19 cellular contexts compared by ENCODE assay signal in genomic region chr12:105480162-105480561, GRCh38.
A peak's percentile ranks its signal among the peaks of the same experiment; 100 is the strongest.
DNase-seq lines count a peak whose midpoint lies in the region; ATAC-seq and TF ChIP-seq lines count a peak whose summit lies in the region.
"Had no signal": no experiment of that assay in that cellular context is flagged by ENCODE, and none has a peak within 500 bp of the region (broad histone marks: within the 10 kb centered on the region; RNA-seq: fewer than 3 reads in every experiment).

No MANE protein-coding gene starts in this region.

- TF ChIP-seq POLR2A in ovary (IDR thresholded peaks at IDR 0.05) = no peak
- no peak for TF ChIP-seq POLR2A in heart left ventricle (IDR thresholded peaks at IDR 0.05)

- ATAC-seq in heart left ventricle = no peak
- ATAC-seq: activated CD4-positive, CD25-positive, alpha-beta regulatory T cell treated with anti-CD3 and anti-CD28 coated beads, Interleukin-2, amount 50 U/mL, for 24 hours; activated T-cell treated with anti-CD3 and anti-CD28 coated beads, Interleukin-2, amount 50 U/mL, for 72 hours; CD8-positive, alpha-beta T cell; left cardiac atrium had no signal

- H3K36me3 ChIP-seq in NT2/D1 (ENCODE audit: insufficient read depth, insufficient read length, low read length) (no peaks in the 10 kb centered on the region), ovary (no peaks in the 10 kb centered on the region), heart left ventricle (no peaks in the 10 kb centered on the region)
- H3K36me3 ChIP-seq: SJCRH30 had no signal

- no peaks in the 10 kb centered on the region for H3K27me3 ChIP-seq in NT2/D1 (ENCODE audit: insufficient read depth, insufficient read length)
- no peaks in the 10 kb centered on the region for H3K27me3 ChIP-seq in ovary
- H3K27me3 ChIP-seq in heart left ventricle = no peaks in the 10 kb centered on the region
- H3K27me3 ChIP-seq: SJCRH30 had no signal

- H3K4me3 Mint-ChIP-seq in osteocyte (ENCODE audit: unreplicated experiment) = no peak overlapping the region
- H3K4me3 Mint-ChIP-seq: activated naive CD4-positive, alpha-beta T cell treated with anti-CD3 and anti-CD28 coated beads, Interleukin-2, amount 50 U/mL, for 24 hours; activated T-cell treated with anti-CD3 and anti-CD28 coated beads, Interleukin-2, amount 50 U/mL, for 72 hours; CD8-positive, alpha-beta T cell had no signal

- TF ChIP-seq EP300 in ovary (IDR thresholded peaks at IDR 0.05) = no peak

- peaks cover 18% of the 10 kb centered on the region for H3K4me1 Mint-ChIP-seq in osteocyte (ENCODE audit: unreplicated experiment)
- H3K4me1 Mint-ChIP-seq: activated naive CD4-positive, alpha-beta T cell treated with anti-CD3 and anti-CD28 coated beads, Interleukin-2, amount 50 U/mL, for 24 hours had no signal

- H3K4me3 ChIP-seq in NT2/D1 (ENCODE audit: insufficient read length, low read depth) = no peak overlapping the region
- no peak overlapping the region for H3K4me3 ChIP-seq in fibroblast of villous mesenchyme (ENCODE audit: low read depth, low read length)
- no peak overlapping the region for H3K4me3 ChIP-seq in ovary
- no peak overlapping the region for H3K4me3 ChIP-seq in heart left ventricle
- H3K4me3 ChIP-seq: SJCRH30 had no signal

- DNase-seq in ELR (ENCODE audit: low read depth) (peak; percentile 52), NT2/D1 (ENCODE audit: low read depth, low spot score) (peak; percentile 48), fibroblast of villous mesenchyme (ENCODE audit: low read depth) (peak; percentile 50), osteocyte (ENCODE audit: extremely low spot score, unreplicated experiment) (peak; percentile 30), OCI-M2 (lab: John Stamatoyannopoulos, UW; ENCODE audit: unreplicated experiment) (no peak), ovary (no peak), heart left ventricle (no peak), amniotic stem cell (lab: John Stamatoyannopoulos, UW) (no peak)
- DNase-seq: activated CD8-positive, alpha-beta memory T cell treated with anti-CD3 and anti-CD28 coated beads for 24 hours; activated T-cell treated with anti-CD3 and anti-CD28 coated beads, Interleukin-2, amount 50 U/mL, for 72 hours; CD8-positive, alpha-beta T cell; left cardiac atrium; NCI-H1105 treated with DMSO at 0.1 percent for 48 hours; OCI-M1; SJCRH30; T-helper 2 cell had no signal

- H3K4me1 ChIP-seq in NT2/D1 (ENCODE audit: insufficient read depth, insufficient read length) (peaks cover 2% of the 10 kb centered on the region), ovary (ENCODE audit: insufficient read depth) (peaks cover 2% of the 10 kb centered on the region), heart left ventricle (peaks cover 0 to 13% (median 4%) of the 10 kb centered on the region in 12 donors)
- H3K4me1 ChIP-seq: SJCRH30 had no signal

- TF ChIP-seq CTCF in fibroblast of villous mesenchyme (IDR thresholded peaks at IDR 0.05; ENCODE audit: insufficient read depth, low read depth, low read length) (no peak), osteocyte (IDR thresholded peaks at IDR 0.05) (no peak), ovary (IDR thresholded peaks at IDR 0.05) (no peak), heart left ventricle (IDR thresholded peaks at IDR 0.05) (no peak)

- 65 to 80% (median 66%) methylated on average over 2 of the region's 2 CpGs for WGBS in ovary, 3 donors
- 67 to 90% (median 77%) methylated on average over 2 of the region's 2 CpGs for WGBS in heart left ventricle, 4 donors

- no peak overlapping the region for H3K27ac ChIP-seq in ovary
- H3K27ac ChIP-seq in heart left ventricle = no peak overlapping the region
- H3K27ac ChIP-seq: SJCRH30 had no signal

- intact Hi-C loops in ovary (cut with DNase I) = no loop called here
- intact Hi-C loops in heart left ventricle (cut with DNase I) = no loop called here

- no peak overlapping the region for H3K9ac ChIP-seq in NT2/D1 (ENCODE audit: insufficient read length, low read depth)

- no peaks in the 10 kb centered on the region for H3K9me3 ChIP-seq in NT2/D1 (ENCODE audit: insufficient read depth, low read length)
- H3K9me3 ChIP-seq in ovary = no peaks in the 10 kb centered on the region
- no peaks in the 10 kb centered on the region for H3K9me3 ChIP-seq in heart left ventricle
- H3K9me3 ChIP-seq: SJCRH30 had no signal

- no peak overlapping the region for H3K27ac Mint-ChIP-seq in osteocyte (ENCODE audit: unreplicated experiment)
- H3K27ac Mint-ChIP-seq: activated naive CD4-positive, alpha-beta T cell treated with anti-CD3 and anti-CD28 coated beads, Interleukin-2, amount 50 U/mL, for 24 hours; activated T-cell treated with anti-CD3 and anti-CD28 coated beads, Interleukin-2, amount 50 U/mL, for 72 hours; brain; CD8-positive, alpha-beta T cell had no signal

- no peaks in the 10 kb centered on the region for H3K27me3 Mint-ChIP-seq in osteocyte (ENCODE audit: unreplicated experiment)

- H3K9me3 Mint-ChIP-seq in osteocyte (ENCODE audit: unreplicated experiment) = no peaks in the 10 kb centered on the region
- H3K9me3 Mint-ChIP-seq: activated naive CD4-positive, alpha-beta T cell treated with anti-CD3 and anti-CD28 coated beads, Interleukin-2, amount 50 U/mL, for 24 hours; activated T-cell treated with anti-CD3 and anti-CD28 coated beads, Interleukin-2, amount 50 U/mL, for 72 hours; CD8-positive, alpha-beta T cell had no signal

- no peaks in the 10 kb centered on the region for H3K36me3 Mint-ChIP-seq in osteocyte (ENCODE audit: unreplicated experiment)
- H3K36me3 Mint-ChIP-seq: activated naive CD4-positive, alpha-beta T cell treated with anti-CD3 and anti-CD28 coated beads, Interleukin-2, amount 50 U/mL, for 24 hours; brain; CD8-positive, alpha-beta T cell had no signal

Comparison
In these comparisons a context has a peak if more than half of its experiments do, and no peak if none do; other contexts are left out.
1. DNase-seq: peak in ELR (single experiment), NT2/D1 (single experiment), fibroblast of villous mesenchyme (single experiment) and osteocyte (single experiment); none in OCI-M2 (single experiment), ovary (0 of 5), heart left ventricle (0 of 5) and amniotic stem cell (single experiment).